ENCODE assay signal across 8 cellular contexts in the genomic region with DNA sequence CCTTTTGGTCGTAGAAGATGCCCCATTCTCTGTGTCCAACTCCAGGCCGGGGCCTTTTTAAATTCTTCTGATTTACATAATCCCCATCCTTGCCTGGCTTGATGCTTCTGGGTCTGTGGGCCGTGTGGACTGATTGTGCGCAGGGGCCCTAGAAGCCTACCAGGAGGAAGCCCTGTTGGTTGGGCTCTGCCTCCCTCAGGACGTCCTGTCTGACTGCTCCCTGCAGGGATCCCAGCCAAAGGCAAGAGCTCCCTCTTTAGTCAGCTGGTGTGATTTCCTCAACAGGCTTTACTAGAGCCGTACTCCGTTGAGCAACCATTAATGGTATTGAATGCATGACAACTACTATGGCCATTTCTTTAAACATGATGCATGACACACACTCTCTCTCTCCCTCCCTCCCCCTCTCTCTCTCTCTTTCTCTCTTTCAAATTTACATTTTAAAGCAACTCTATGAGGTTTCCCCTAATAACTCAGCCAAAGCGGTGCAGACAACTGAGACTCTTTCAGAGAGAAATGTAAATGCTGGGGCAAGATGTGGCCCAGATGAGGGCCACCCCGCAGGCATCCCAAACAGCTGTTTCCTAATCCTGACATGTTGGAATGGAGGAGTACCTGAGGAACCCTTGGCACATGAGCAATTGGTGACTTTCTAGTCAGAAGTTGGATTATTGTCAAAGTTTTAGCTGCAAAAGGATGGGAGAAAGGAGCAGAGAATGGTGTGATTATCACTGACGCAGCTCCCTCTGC.
DNase-seq lines count a peak whose midpoint lies in the region; ATAC-seq, FAIRE-seq and TF ChIP-seq lines count a peak whose summit lies in the region.

No MANE protein-coding gene starts in this region.

- POLR2A ChIA-PET in H1 (lab: Charles Lee; ENCODE audit: partially characterized antibody) = no interaction called here

- H3K27ac ChIP-seq in DOHH2 (ENCODE audit: low read depth, low read length) = no peak overlapping the region
- H3K27ac ChIP-seq in H1 (ENCODE audit: low read depth, low read length) = no peak overlapping the region

- H3K23ac ChIP-seq in H1 (ENCODE audit: insufficient read length) = no peak overlapping the region

- no peaks in the 10 kb centered on the region for H3K79me2 ChIP-seq in DOHH2 (ENCODE audit: control insufficient read depth, low read length)
- H3K79me2 ChIP-seq in H1 (ENCODE audit: control insufficient read depth in 1 of 2, insufficient read depth in 2 of 2, low read length in 2 of 2) = no peaks in the 10 kb centered on the region

- TF ChIP-seq CTCF in DOHH2 (IDR thresholded peaks at IDR 0.05; ENCODE audit: low read depth, low read length, poor library complexity, severe bottlenecking) = peak; percentile 16
- peak; percentile 56 to 90 (median 79) for TF ChIP-seq CTCF in H1 (IDR thresholded peaks at IDR 0.05; ENCODE audit: control extremely low read depth in 1 of 3, insufficient read depth in 1 of 3, low read depth in 1 of 3, low read length in 3 of 3)

- no peak overlapping the region for H4K8ac ChIP-seq in H1 (ENCODE audit: extremely low read depth, insufficient read depth, low read length)

- H3K18ac ChIP-seq in H1 (ENCODE audit: extremely low read depth, low read length) = no peak overlapping the region

- no peak overlapping the region for H3K9ac ChIP-seq in H1 (replicated peaks in 1 of 4; ENCODE audit: extremely low read depth in 1 of 4, low read depth in 3 of 4, low read length in 3 of 4)

- H3K56ac ChIP-seq in H1 (replicated peaks; ENCODE audit: insufficient read length, low read depth, low read length) = no peak overlapping the region

- H2BK5ac ChIP-seq in H1 (ENCODE audit: low read depth, low read length) = no peak overlapping the region

- no peaks in the 10 kb centered on the region for H3K79me1 ChIP-seq in H1 (ENCODE audit: low read depth, low read length)

- no peak overlapping the region for H3K14ac ChIP-seq in H1 (ENCODE audit: insufficient read length)

- WGBS in H1 (ENCODE audit: extremely low coverage in 1 of 2, insufficient coverage in 1 of 2, insufficient read length in 1 of 2, insufficient replicate concordance in 2 of 2, low coverage in 1 of 2, low lambda C conversion rate in 2 of 2, missing lambda C conversion rate in 1 of 2), 2 experiments = 36% methylated on average over 10 of the region's 10 CpGs; no CpG with 5 or more reads in 1 of the 2 experiments

- no peak for TF ChIP-seq POLR2A in H1 (IDR thresholded peaks at IDR 0.05; ENCODE audit: control extremely low read depth in 1 of 2, low read depth in 2 of 2, low read length in 2 of 2)

- H3K36me3 ChIP-seq in DOHH2 (ENCODE audit: control insufficient read depth, low read length) (no peaks in the 10 kb centered on the region), H1 (ENCODE audit: control insufficient read depth in 2 of 4, insufficient read depth in 4 of 4, low read length in 3 of 4) (no peaks in the 10 kb centered on the region)

- H2BK20ac ChIP-seq in H1 (ENCODE audit: low read length) = no peak overlapping the region

- H3K27me3 ChIP-seq in DOHH2 (ENCODE audit: control insufficient read depth, low read length) (peaks cover 15% of the 10 kb centered on the region; the same call in 1 of the 2 replicates), H1 (replicated peaks in 1 of 4; ENCODE audit: control insufficient read depth in 3 of 4, extremely low read depth in 1 of 4, insufficient read depth in 3 of 4, low read length in 3 of 4) (no peaks in the 10 kb centered on the region)

- TF ChIP-seq RAD21 in H1 (IDR thresholded peaks at IDR 0.05 in 1 of 2, conservative IDR thresholded peaks at IDR 0.05 in 1 of 2; ENCODE audit: low read depth in 2 of 2, low read length in 2 of 2) = peak; percentile 84 to 91

- no peaks in the 10 kb centered on the region for H3K23me2 ChIP-seq in H1 (ENCODE audit: low read depth, low read length)

- H3K9me2 ChIP-seq in DOHH2 (replicated peaks; ENCODE audit: control insufficient read depth, low read length) = no peaks in the 10 kb centered on the region

- H3K4me1 ChIP-seq in DOHH2 (ENCODE audit: control insufficient read depth, low read length) (no peaks in the 10 kb centered on the region), H1 (replicated peaks in 1 of 4; ENCODE audit: control insufficient read depth in 3 of 4, insufficient read depth in 4 of 4, low read length in 3 of 4) (peaks cover 0 to 3% (median 0%) of the 10 kb centered on the region in 4 experiments; a peak in 2 of 7 replicates)

- ATAC-seq in GM19351 (IDR thresholded peaks at IDR 0.05; ENCODE audit: unreplicated experiment) (no peak), HG02623 (IDR thresholded peaks at IDR 0.05; ENCODE audit: unreplicated experiment) (no peak)

- H3K9me3 ChIP-seq in DOHH2 (ENCODE audit: control insufficient read depth, insufficient read depth, low read length) = no peaks in the 10 kb centered on the region
- no peaks in the 10 kb centered on the region for H3K9me3 ChIP-seq in H1 (ENCODE audit: insufficient read depth in 2 of 2, low read depth in 1 of 2, low read length in 1 of 2)

- H2AK5ac ChIP-seq in H1 (ENCODE audit: low read depth, low read length) = no peak overlapping the region

- no peak overlapping the region for H4K91ac ChIP-seq in H1 (replicated peaks; ENCODE audit: insufficient read length, low read length)

- DNase-seq in KBM-7 (peak; percentile 1), H1 (ENCODE audit: low read depth in 1 of 2, low spot score in 2 of 2) (peak; percentile 68 to 71), medulla oblongata (ENCODE audit: extremely low spot score) (peak; percentile 71), SIG-M5 (lab: John Stamatoyannopoulos, UW) (no peak), NCI-H187 treated with DMSO at 0.1 percent for 48 hours (lab: John Stamatoyannopoulos, UW) (no peak)

- H4K5ac ChIP-seq in H1 (ENCODE audit: insufficient read length, low read depth, low read length) = no peak overlapping the region

- peak; percentile 92 for FAIRE-seq in H1 (lab: Jason Lieb, UNC)

- no peak overlapping the region for H2BK15ac ChIP-seq in H1 (ENCODE audit: low read length)

- CTCF ChIA-PET in H1 (lab: Charles Lee; ENCODE audit: partially characterized antibody) = interaction anchor here (0.6 to 6.7 kb wide), 22 partner anchors 10 to 195 kb away, joined by 3 to 77 read pairs (median 4); no protein-coding TSS in a partner anchor

- no peak overlapping the region for H2AFZ ChIP-seq in H1 (ENCODE audit: low read length)

- H3K4ac ChIP-seq in H1 (replicated peaks; ENCODE audit: insufficient read length, low read depth, low read length) = no peak overlapping the region

- H4K20me1 ChIP-seq in DOHH2 (ENCODE audit: control insufficient read depth, insufficient read depth, low read depth, low read length) = no peaks in the 10 kb centered on the region
- no peaks in the 10 kb centered on the region for H4K20me1 ChIP-seq in H1 (replicated peaks in 1 of 2; ENCODE audit: control insufficient read depth in 1 of 2, insufficient read depth in 2 of 2, low read length in 2 of 2)

- no peak overlapping the region for H2BK120ac ChIP-seq in H1 (replicated peaks; ENCODE audit: low read depth, low read length)

- in situ Hi-C loops in KBM-7 (cut with MboI; ENCODE audit: low pct_unique_long_range_greater_than_20kb, low sequenced_read_pairs) = no loop called here

- H3F3A ChIP-seq in DOHH2 (ENCODE audit: control insufficient read depth, insufficient read depth) = no peaks in the 10 kb centered on the region

- no peak overlapping the region for H2BK12ac ChIP-seq in H1 (ENCODE audit: low read depth, low read length)

- H3K4me2 ChIP-seq in DOHH2 (ENCODE audit: low read length) = no peak overlapping the region
- H3K4me2 ChIP-seq in H1 (ENCODE audit: insufficient read depth in 1 of 2, low read depth in 2 of 2, low read length in 2 of 2) = no peak overlapping the region

- H3K4me3 ChIP-seq in DOHH2 (ENCODE audit: low read length) (no peak overlapping the region), H1 (ENCODE audit: extremely low read depth in 1 of 4, insufficient read depth in 2 of 4, low read depth in 3 of 4, low read length in 4 of 4) (no peak overlapping the region)

- TF ChIP-seq EP300 in H1 (IDR thresholded peaks at IDR 0.05; ENCODE audit: borderline replicate concordance in 1 of 2, low read depth in 2 of 2, low read length in 2 of 2) = no peak

TF ChIP-seq in H1, 55 proteins besides CTCF, POLR2A, EP300 and RAD21:
- TF ChIP-seq TCF12 (IDR thresholded peaks at IDR 0.05; ENCODE audit: low read depth, low read length) (0 out of 2 replicates have a peak, but pooled peaks have one; percentile 5), GABPA (IDR thresholded peaks at IDR 0.05; ENCODE audit: borderline replicate concordance, insufficient read depth, low read length) (no peak), YY1 (IDR thresholded peaks at IDR 0.05; ENCODE audit: low read depth, low read length) (peak; percentile 49; the same call in 1 of the 2 replicates)
TF ChIP-seq in H1: peak in this region for 2.

Comparison
In these comparisons a context has a peak if more than half of its experiments do, and no peak if none do; other contexts are left out.
1. DNase-seq: peak in KBM-7 (single experiment), H1 (2 of 2) and medulla oblongata (single experiment); none in SIG-M5 (single experiment) and NCI-H187 treated with DMSO at 0.1 percent for 48 hours (single experiment).